ENCODE assay signal across 1 cellular context in genomic region chr2:67823726-67824125, GRCh38.
TF ChIP-seq lines count a peak whose summit lies in the region.

No MANE protein-coding gene starts in this region.

TF ChIP-seq in IMR-90, 13 proteins besides CTCF, POLR2A, EP300 and RAD21 (continued from another document):
- TF ChIP-seq FOS (IDR thresholded peaks at IDR 0.05; ENCODE audit: low read depth, low read length) (no peak), RCOR1 (IDR thresholded peaks at IDR 0.05; ENCODE audit: insufficient replicate concordance, low read length) (no peak), CHD1 (IDR thresholded peaks at IDR 0.05; ENCODE audit: low read depth, low read length) (no peak), MAZ (IDR thresholded peaks at IDR 0.05; ENCODE audit: borderline replicate concordance, low read depth, low read length) (no peak), SMC3 (IDR thresholded peaks at IDR 0.05; ENCODE audit: low read depth, low read length) (no peak), MXI1 (IDR thresholded peaks at IDR 0.05; ENCODE audit: borderline replicate concordance, low read depth, low read length) (no peak), MAFK (IDR thresholded peaks at IDR 0.05; ENCODE audit: low read depth, low read length) (no peak), USF2 (IDR thresholded peaks at IDR 0.05; ENCODE audit: low read depth, low read length) (no peak), ELK1 (IDR thresholded peaks at IDR 0.05; ENCODE audit: borderline replicate concordance, low read depth, low read length) (no peak), BHLHE40 (IDR thresholded peaks at IDR 0.05; ENCODE audit: low read depth, low read length) (no peak)
